Comparison of ENCODE assay signal across 1 cellular context in genomic region chr6:130178692-130179091, GRCh38.
A peak's percentile ranks its signal among the peaks of the same experiment; 100 is the strongest.
TF ChIP-seq lines count a peak whose summit lies in the region.

No MANE protein-coding gene starts in this region.

TF ChIP-seq in K562, 482 proteins besides CTCF, POLR2A, EP300 and RAD21 (continued from another document):
- TF ChIP-seq DPF2 (IDR thresholded peaks at IDR 0.05): peak; percentile 62; the same call in 1 of the 2 replicates
- TF ChIP-seq ARID1B (IDR thresholded peaks at IDR 0.05): peak; percentile 43
- TF ChIP-seq ATF3 (IDR thresholded peaks at IDR 0.05): peak; percentile 65
- TF ChIP-seq ATF3 (CRISPR knock-in tag; conservative IDR thresholded peaks at IDR 0.05): no peak
- peak; percentile 87 for TF ChIP-seq JUND (IDR thresholded peaks at IDR 0.05; ENCODE audit: borderline replicate concordance, low read depth, low read length)
- TF ChIP-seq JUND (tag; IDR thresholded peaks at IDR 0.05; ENCODE audit: borderline replicate concordance, low read depth, low read length): peak; percentile 87; the same call in 2 of the 3 replicates
- TF ChIP-seq JUN (IDR thresholded peaks at IDR 0.05; ENCODE audit: borderline replicate concordance, low read depth, low read length): peak; percentile 51; the same call in 1 of the 2 replicates
- TF ChIP-seq JUN (CRISPR knock-in tag; IDR thresholded peaks at IDR 0.05; ENCODE audit: borderline replicate concordance): no peak
- TF ChIP-seq ZKSCAN8 (CRISPR knock-in tag; IDR thresholded peaks at IDR 0.05): peak; percentile 44; the same call in 1 of the 2 replicates
- TF ChIP-seq NR2F6 (CRISPR knock-in tag; IDR thresholded peaks at IDR 0.05): no peak
- peak; percentile 9 for TF ChIP-seq PRDM10 (IDR thresholded peaks at IDR 0.05; ENCODE audit: partially characterized antibody)
